ENCODE assay signal across 1 cellular context in the genomic region with DNA sequence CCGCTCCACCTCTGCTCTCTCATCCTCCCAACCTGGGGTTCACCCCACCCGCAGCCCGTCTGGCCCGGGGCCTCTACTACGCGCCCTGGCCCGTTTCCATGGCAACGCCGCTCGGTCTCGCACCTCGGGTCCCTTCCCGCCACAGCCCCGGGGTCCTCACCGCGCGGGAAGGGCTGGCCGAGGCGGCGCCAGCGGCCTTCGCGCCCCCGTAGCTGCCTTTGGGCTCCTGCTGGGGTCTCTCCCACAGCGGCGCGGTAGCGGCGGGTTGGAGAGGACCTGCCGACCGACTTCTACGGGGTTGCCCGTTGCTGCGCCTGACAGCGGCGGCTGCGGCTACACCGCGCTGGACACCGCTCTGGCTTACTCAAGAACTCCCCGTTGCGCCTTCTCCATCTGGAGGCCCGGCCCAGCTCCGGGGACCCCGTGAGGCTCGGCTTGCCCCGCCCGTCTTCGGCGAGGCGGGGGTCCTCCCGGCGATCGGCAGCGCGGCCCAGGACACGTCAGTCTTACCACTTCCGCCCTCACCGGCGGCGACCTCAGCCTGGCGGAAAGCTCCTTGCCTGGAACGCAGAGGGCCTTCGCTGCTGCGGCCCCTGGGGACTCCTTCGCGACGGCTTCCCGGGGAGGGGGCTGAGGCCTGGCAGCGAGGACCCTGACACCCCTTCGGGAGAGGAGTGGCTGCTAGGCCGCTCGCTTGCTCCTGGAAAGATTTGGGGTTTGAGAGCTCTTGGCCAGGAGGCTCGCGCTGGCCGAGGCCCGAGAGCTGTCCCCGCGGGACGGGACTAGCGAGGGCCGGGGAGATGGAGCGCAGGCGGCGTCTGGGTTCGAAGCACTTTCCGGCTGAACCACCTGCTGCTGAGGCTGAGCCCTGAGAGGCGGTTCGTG.
TF ChIP-seq lines count a peak whose summit lies in the region.

TSS of gene TM9SF1 (minus strand) at position 256 of the 885 bp plus-strand sequence. CDS start 422 bp downstream, outside the sequence.

TF ChIP-seq in HepG2, 621 proteins besides CTCF, POLR2A, EP300 and RAD21 (continued from another document and continues in another):
- TF ChIP-seq ZBTB37 (CRISPR knock-in tag; IDR thresholded peaks at IDR 0.05) (peak; percentile 86), NR0B2 (CRISPR knock-in tag; IDR thresholded peaks at IDR 0.05) (peak; percentile 77; the same call in 1 of the 2 replicates), AHR (CRISPR knock-in tag; IDR thresholded peaks at IDR 0.05) (no peak; the same call in none of the 2 replicates), RCOR2 (CRISPR knock-in tag; IDR thresholded peaks at IDR 0.05) (peak; percentile 80; the same call in 1 of the 2 replicates), KLF6 (CRISPR knock-in tag; IDR thresholded peaks at IDR 0.05) (peak; percentile 99), MAFK (conservative IDR thresholded peaks at IDR 0.05 in 1 of 2, IDR thresholded peaks at IDR 0.05 in 1 of 2; ENCODE audit: low read length in 2 of 2) (no peak), PAX8 (CRISPR knock-in tag; IDR thresholded peaks at IDR 0.05; ENCODE audit: borderline replicate concordance) (peak; percentile 99), NCOR1 (IDR thresholded peaks at IDR 0.05; ENCODE audit: borderline replicate concordance, low read length) (no peak; the same call in 1 of the 2 replicates), PHB2 (IDR thresholded peaks at IDR 0.05; ENCODE audit: partially characterized antibody) (no peak), MED1 (CRISPR knock-in tag; IDR thresholded peaks at IDR 0.05) (peak; percentile 86), ZNF598 (CRISPR knock-in tag; IDR thresholded peaks at IDR 0.05; ENCODE audit: borderline replicate concordance) (peak; percentile 98), SOX5 (CRISPR knock-in tag; IDR thresholded peaks at IDR 0.05; ENCODE audit: borderline replicate concordance) (peak; percentile 55), IRX3 (CRISPR knock-in tag; IDR thresholded peaks at IDR 0.05; ENCODE audit: borderline replicate concordance, low read depth) (peak; percentile 98), ETV6 (CRISPR knock-in tag; conservative IDR thresholded peaks at IDR 0.05) (peak; percentile 97), MTA3 (CRISPR knock-in tag; IDR thresholded peaks at IDR 0.05) (no peak; the same call in 1 of the 2 replicates), DBP (CRISPR knock-in tag; IDR thresholded peaks at IDR 0.05; ENCODE audit: not compliant biosample characterization) (peak; percentile 98), FOXK1 (CRISPR knock-in tag; IDR thresholded peaks at IDR 0.05; ENCODE audit: borderline replicate concordance, low read depth) (peak; percentile 88; the same call in 1 of the 2 replicates), ZNF350 (CRISPR knock-in tag; IDR thresholded peaks at IDR 0.05; ENCODE audit: borderline replicate concordance, low read depth) (peak; percentile 100; the same call in 1 of the 2 replicates), IKZF4 (CRISPR knock-in tag; IDR thresholded peaks at IDR 0.05; ENCODE audit: borderline replicate concordance, low read depth, not compliant biosample characterization) (peak; percentile 99), ZSCAN5A (CRISPR knock-in tag; IDR thresholded peaks at IDR 0.05; ENCODE audit: borderline replicate concordance) (peak; percentile 95; the same call in 1 of the 2 replicates), IRF1 (CRISPR knock-in tag; IDR thresholded peaks at IDR 0.05; ENCODE audit: low read depth) (0 out of 2 replicates have a peak, but pooled peaks have one; percentile 0), BORCS8-MEF2B (CRISPR knock-in tag; IDR thresholded peaks at IDR 0.05) (peak; percentile 98), BCL6 (CRISPR knock-in tag; IDR thresholded peaks at IDR 0.05) (peak; percentile 80), ZNF567 (CRISPR knock-in tag; IDR thresholded peaks at IDR 0.05; ENCODE audit: borderline replicate concordance) (peak; percentile 99), ZNF839 (CRISPR knock-in tag; IDR thresholded peaks at IDR 0.05; ENCODE audit: borderline replicate concordance) (peak; percentile 100), RERE (CRISPR knock-in tag; IDR thresholded peaks at IDR 0.05; ENCODE audit: low read depth) (no peak; the same call in 1 of the 2 replicates), ZSCAN25 (CRISPR knock-in tag; IDR thresholded peaks at IDR 0.05) (peak; percentile 81), ZNF629 (CRISPR knock-in tag; conservative IDR thresholded peaks at IDR 0.05) (peak; percentile 45), ZNF275 (CRISPR knock-in tag; IDR thresholded peaks at IDR 0.05; ENCODE audit: borderline replicate concordance) (peak; percentile 100), JUNB (CRISPR knock-in tag; IDR thresholded peaks at IDR 0.05; ENCODE audit: borderline replicate concordance) (no peak), GTF2F1 (IDR thresholded peaks at IDR 0.05; ENCODE audit: low read length) (peak; percentile 82), KLF13 (CRISPR knock-in tag; IDR thresholded peaks at IDR 0.05) (peak; percentile 96), TRIM24 (CRISPR knock-in tag; IDR thresholded peaks at IDR 0.05) (peak; percentile 67; the same call in 1 of the 2 replicates), ZFP62 (CRISPR knock-in tag; IDR thresholded peaks at IDR 0.05) (no peak), ZNF652 (CRISPR knock-in tag; IDR thresholded peaks at IDR 0.05; ENCODE audit: borderline replicate concordance, low read depth) (peak; percentile 19), ZNF556 (CRISPR knock-in tag; IDR thresholded peaks at IDR 0.05; ENCODE audit: borderline replicate concordance) (peak; percentile 95), ZNF674 (CRISPR knock-in tag; IDR thresholded peaks at IDR 0.05; ENCODE audit: low read depth) (peak; percentile 99), RFX3 (CRISPR knock-in tag; IDR thresholded peaks at IDR 0.05) (peak; percentile 96), ZNF850 (CRISPR knock-in tag; conservative IDR thresholded peaks at IDR 0.05) (no peak), ZNF547 (CRISPR knock-in tag; IDR thresholded peaks at IDR 0.05) (peak; percentile 100), SNAPC5 (CRISPR knock-in tag; IDR thresholded peaks at IDR 0.05; ENCODE audit: borderline replicate concordance) (peak; percentile 92; the same call in 1 of the 2 replicates)
- TF ChIP-seq, protein P1, sequence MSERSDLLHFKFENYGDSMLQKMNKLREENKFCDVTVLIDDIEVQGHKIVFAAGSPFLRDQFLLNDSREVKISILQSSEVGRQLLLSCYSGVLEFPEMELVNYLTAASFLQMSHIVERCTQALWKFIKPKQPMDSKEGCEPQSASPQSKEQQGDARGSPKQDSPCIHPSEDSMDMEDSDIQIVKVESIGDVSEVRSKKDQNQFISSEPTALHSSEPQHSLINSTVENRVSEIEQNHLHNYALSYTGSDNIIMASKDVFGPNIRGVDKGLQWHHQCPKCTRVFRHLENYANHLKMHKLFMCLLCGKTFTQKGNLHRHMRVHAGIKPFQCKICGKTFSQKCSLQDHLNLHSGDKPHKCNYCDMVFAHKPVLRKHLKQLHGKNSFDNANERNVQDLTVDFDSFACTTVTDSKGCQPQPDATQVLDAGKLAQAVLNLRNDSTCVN (CRISPR knock-in tag; IDR thresholded peaks at IDR 0.05; ENCODE audit: borderline replicate concordance) = peak; percentile 51
- TF ChIP-seq, protein P2, sequence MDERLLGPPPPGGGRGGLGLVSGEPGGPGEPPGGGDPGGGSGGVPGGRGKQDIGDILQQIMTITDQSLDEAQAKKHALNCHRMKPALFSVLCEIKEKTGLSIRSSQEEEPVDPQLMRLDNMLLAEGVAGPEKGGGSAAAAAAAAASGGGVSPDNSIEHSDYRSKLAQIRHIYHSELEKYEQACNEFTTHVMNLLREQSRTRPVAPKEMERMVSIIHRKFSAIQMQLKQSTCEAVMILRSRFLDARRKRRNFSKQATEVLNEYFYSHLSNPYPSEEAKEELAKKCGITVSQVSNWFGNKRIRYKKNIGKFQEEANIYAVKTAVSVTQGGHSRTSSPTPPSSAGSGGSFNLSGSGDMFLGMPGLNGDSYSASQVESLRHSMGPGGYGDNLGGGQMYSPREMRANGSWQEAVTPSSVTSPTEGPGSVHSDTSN (CRISPR knock-in tag; IDR thresholded peaks at IDR 0.05) = peak; percentile 48
